ENCODE assay signal across 16 cellular contexts in genomic region chr11:78212586-78213371, GRCh38. TPM values are rescaled to one million over a fixed set of nuclear protein-coding genes. Genes with fewer than 3 reads are reported as not detected.
DNase-seq lines count a peak whose midpoint lies in the region; ATAC-seq, FAIRE-seq and TF ChIP-seq lines count a peak whose summit lies in the region.
"Had no signal": no experiment of that assay in that cellular context is flagged by ENCODE, and none has a peak within 500 bp of the region (broad histone marks: within the 10 kb centered on the region; RNA-seq: fewer than 3 reads in every experiment).

No MANE protein-coding gene starts in this region.

- in situ Hi-C loops in K562 (cut with MboI), result no loop called here

- H4K20me1 ChIP-seq in K562 (replicated peaks; ENCODE audit: control insufficient read depth, insufficient read depth, low read length), result no peaks in the 10 kb centered on the region

- H3K36me3 ChIP-seq in K562 (ENCODE audit: control insufficient read depth, insufficient read depth, low read length), result peaks cover 57% of the 10 kb centered on the region; the same call in 2 of the 3 replicates
- H3K36me3 ChIP-seq in left ventricle myocardium inferior, result peaks cover 49% of the 10 kb centered on the region
- no peaks in the 10 kb centered on the region for H3K36me3 ChIP-seq in MG63

- H3K27me3 ChIP-seq in K562 (ENCODE audit: control insufficient read depth in 2 of 2, insufficient read depth in 2 of 2, low read length in 2 of 2) (no peaks in the 10 kb centered on the region), left ventricle myocardium inferior (ENCODE audit: low read depth) (no peaks in the 10 kb centered on the region), MG63 (no peaks in the 10 kb centered on the region)

- ATAC-seq in K562 (peak; percentile 23), GM18498 (IDR thresholded peaks at IDR 0.05; ENCODE audit: unreplicated experiment) (no peak)
- no peak for ATAC-seq in stimulated activated naive B cell treated with anti-CD40 and anti-IgM and Interleukin-4, amounts not matched to agents 10 μg/mL and 1 μg/mL and 100 μg/mL, for 72 hours (replicated peaks)
- ATAC-seq: A549; activated naive CD4-positive, alpha-beta T cell treated with anti-CD3 and anti-CD28 coated beads, Interleukin-2, amount 50 U/mL, for 72 hours; Panc1 had no signal

- H3K27ac ChIP-seq in K562 (ENCODE audit: extremely low read depth, low read depth, low read length) (no peak overlapping the region), left ventricle myocardium inferior (replicated peaks) (no peak overlapping the region)
- H3K27ac ChIP-seq: A549 had no signal

- BruUV-seq in K562 (replicated peaks; lab: Mats Ljungman, UMichigan), result no TSS peak

- H3K9me3 ChIP-seq in K562 (replicated peaks; ENCODE audit: control insufficient read depth, insufficient read depth, low read depth, low read length) (no peaks in the 10 kb centered on the region), left ventricle myocardium inferior (replicated peaks) (no peaks in the 10 kb centered on the region), MG63 (no peaks in the 10 kb centered on the region)
- H3K9me3 ChIP-seq: A549 had no signal

- TF ChIP-seq RAD21 in K562 (CRISPR knock-in tag; conservative IDR thresholded peaks at IDR 0.05 in 1 of 2, IDR thresholded peaks at IDR 0.05 in 1 of 2), result no peak

- H3K79me2 ChIP-seq in K562 (ENCODE audit: control insufficient read depth, insufficient read depth, low read length), result no peaks in the 10 kb centered on the region

- no peak overlapping the region for H3K27ac Mint-ChIP-seq in activated naive CD4-positive, alpha-beta T cell treated with anti-CD3 and anti-CD28 coated beads for 36 hours
- peak overlapping the region; percentile 43 for H3K27ac Mint-ChIP-seq in stimulated activated naive B cell treated with anti-CD40 and anti-IgM and Interleukin-4, amounts not matched to agents 10 μg/mL and 1 μg/mL and 100 μg/mL, for 72 hours
- H3K27ac Mint-ChIP-seq: activated naive CD4-positive, alpha-beta T cell treated with anti-CD3 and anti-CD28 coated beads, Interleukin-2, amount 50 U/mL, for 72 hours had no signal

- peak; percentile 28; the same call in 1 of the 2 replicates for TF ChIP-seq POLR2A in K562 (conservative IDR thresholded peaks at IDR 0.05)

- CTCF ChIA-PET in activated naive CD4-positive, alpha-beta T cell treated with anti-CD3 and anti-CD28 coated beads for 36 hours (lab: Charles Lee), result no interaction called here
- CTCF ChIA-PET in K562 (lab: Yijun Ruan, JAX; ENCODE audit: low intra/inter-chr PET ratio), result no interaction called here

- POLR2A ChIA-PET in K562 (lab: Yijun Ruan, JAX), result interaction anchor here (0.8 to 1.1 kb wide), 4 partner anchors 11 to 203 kb away, joined by 3 to 4 read pairs (median 4); partner anchors contain the start of genes ALG8, KCTD21 and USP35

- TF ChIP-seq EP300 in K562 (IDR thresholded peaks at IDR 0.05; ENCODE audit: low read length), result no peak

- no peak overlapping the region for H3K4me3 ChIP-seq in K562
- H3K4me3 ChIP-seq in left ventricle myocardium inferior, result no peak overlapping the region
- H3K4me3 ChIP-seq in MG63, result no peak overlapping the region
- H3K4me3 ChIP-seq: A549 had no signal

- peaks cover 37% of the 10 kb centered on the region for H3K36me3 Mint-ChIP-seq in activated naive CD4-positive, alpha-beta T cell treated with anti-CD3 and anti-CD28 coated beads for 36 hours (ENCODE audit: low read depth)
- H3K36me3 Mint-ChIP-seq in stimulated activated naive B cell treated with anti-CD40 and anti-IgM and Interleukin-4, amounts not matched to agents 10 μg/mL and 1 μg/mL and 100 μg/mL, for 72 hours, result peaks cover 24 to 60% of the 10 kb centered on the region in 2 donors

- no peak overlapping the region for H3K4me3 Mint-ChIP-seq in activated naive CD4-positive, alpha-beta T cell treated with anti-CD3 and anti-CD28 coated beads for 36 hours
- H3K4me3 Mint-ChIP-seq in stimulated activated naive B cell treated with anti-CD40 and anti-IgM and Interleukin-4, amounts not matched to agents 10 μg/mL and 1 μg/mL and 100 μg/mL, for 72 hours, result no peak overlapping the region
- H3K4me3 Mint-ChIP-seq: central memory CD8-positive, alpha-beta T cell; naive B cell had no signal

- 87% methylated on average over 9 of the region's 11 CpGs for WGBS in K562 (ENCODE audit: insufficient coverage, low coverage, missing lambda C conversion rate)

- H3K27me3 Mint-ChIP-seq in activated naive CD4-positive, alpha-beta T cell treated with anti-CD3 and anti-CD28 coated beads for 36 hours (ENCODE audit: low read depth), result no peaks in the 10 kb centered on the region
- H3K27me3 Mint-ChIP-seq in stimulated activated naive B cell treated with anti-CD40 and anti-IgM and Interleukin-4, amounts not matched to agents 10 μg/mL and 1 μg/mL and 100 μg/mL, for 72 hours, result no peaks in the 10 kb centered on the region
- H3K27me3 Mint-ChIP-seq: central memory CD8-positive, alpha-beta T cell; naive B cell had no signal

- H3K4me1 ChIP-seq in K562 (replicated peaks in 1 of 2; ENCODE audit: control insufficient read depth in 2 of 2, insufficient read depth in 2 of 2, low read length in 2 of 2) (peaks cover 11 to 12% of the 10 kb centered on the region in 2 experiments), left ventricle myocardium inferior (peaks cover 9% of the 10 kb centered on the region)
- H3K4me1 ChIP-seq: A549 had no signal

- H3K4me1 Mint-ChIP-seq in activated naive CD4-positive, alpha-beta T cell treated with anti-CD3 and anti-CD28 coated beads for 36 hours (ENCODE audit: low read depth), result peaks cover 5% of the 10 kb centered on the region
- peaks cover 0 to 2% of the 10 kb centered on the region in 2 donors for H3K4me1 Mint-ChIP-seq in stimulated activated naive B cell treated with anti-CD40 and anti-IgM and Interleukin-4, amounts not matched to agents 10 μg/mL and 1 μg/mL and 100 μg/mL, for 72 hours
- H3K4me1 Mint-ChIP-seq: naive B cell had no signal

- FAIRE-seq in K562 (lab: Jason Lieb, UNC), result no peak
- FAIRE-seq: A549, GM19239 had no signal

- no peaks in the 10 kb centered on the region for H3K9me3 Mint-ChIP-seq in activated naive CD4-positive, alpha-beta T cell treated with anti-CD3 and anti-CD28 coated beads for 36 hours
- no peaks in the 10 kb centered on the region for H3K9me3 Mint-ChIP-seq in stimulated activated naive B cell treated with anti-CD40 and anti-IgM and Interleukin-4, amounts not matched to agents 10 μg/mL and 1 μg/mL and 100 μg/mL, for 72 hours
- H3K9me3 Mint-ChIP-seq: activated naive CD4-positive, alpha-beta T cell treated with anti-CD3 and anti-CD28 coated beads, Interleukin-2, amount 50 U/mL, for 72 hours; central memory CD8-positive, alpha-beta T cell; naive B cell had no signal

- no peak overlapping the region; a peak in 1 of 4 replicates for H3K9ac ChIP-seq in K562 (ENCODE audit: insufficient read depth in 1 of 2, low read depth in 2 of 2, low read length in 2 of 2)

- intact Hi-C loops in activated naive CD4-positive, alpha-beta T cell treated with anti-CD3 and anti-CD28 coated beads for 36 hours (cut with micrococcal nuclease), result no loop called here
- intact Hi-C loops in K562 (cut with micrococcal nuclease) (no loop called here), left ventricle myocardium inferior (cut with micrococcal nuclease) (no loop called here)

- H3K9me1 ChIP-seq in K562 (ENCODE audit: control insufficient read depth, insufficient read depth, low read length), result peaks cover 3% of the 10 kb centered on the region

- TF ChIP-seq CTCF in K562 (IDR thresholded peaks at IDR 0.05 in 2 of 3, conservative IDR thresholded peaks at IDR 0.05 in 1 of 3; ENCODE audit: insufficient read depth in 2 of 3, low read depth in 1 of 3, low read length in 3 of 3) (no peak), left ventricle myocardium inferior (IDR thresholded peaks at IDR 0.05; ENCODE audit: borderline replicate concordance) (no peak)

- peak; percentile 2 for DNase-seq in activated naive CD4-positive, alpha-beta T cell treated with anti-CD3 and anti-CD28 coated beads for 36 hours
- DNase-seq in activated naive CD4-positive, alpha-beta T cell treated with anti-CD3 and anti-CD28 coated beads, Interleukin-2, amount 50 U/mL, for 16 hours, result no peak
- DNase-seq in K562 (ENCODE audit: extremely low read depth in 1 of 4, low spot score in 3 of 4) (no peak), left ventricle myocardium inferior (peak; percentile 9), MG63 (no peak), NCI-H1105 treated with DMSO at 0.1 percent for 48 hours (lab: John Stamatoyannopoulos, UW) (no peak)
- no peak for DNase-seq in stimulated activated naive B cell treated with anti-CD40 and anti-IgM and Interleukin-4, amounts not matched to agents 10 μg/mL and 1 μg/mL and 100 μg/mL, for 72 hours
- DNase-seq: naive B cell, NCI-H187, NCI-H524 had no signal

- H3K4me2 ChIP-seq in K562 (ENCODE audit: insufficient read depth, low read length), result no peak overlapping the region
- H3K4me2 ChIP-seq: A549 had no signal

- no peak overlapping the region for H2AFZ ChIP-seq in K562 (ENCODE audit: low read depth, low read length)

RNA-seq across cellular contexts. Expression of gene USP35, which starts 24.1 kb away (rescaled TPM):
- total RNA-seq in activated naive CD4-positive, alpha-beta T cell treated with anti-CD3 and anti-CD28 coated beads for 36 hours, result 10 to 100 TPM; 13.4 to 14.2 TPM
- total RNA-seq in K562 (2011; cell fraction: chromatin; rRNA removed; ENCODE audit: low replicate concordance), result 11.2 and 24.7 TPM in 2 replicates
- 14.8 and 15.9 TPM in 2 replicates for total RNA-seq in K562 (2011; cell fraction: nucleolus; rRNA removed)
- total RNA-seq in K562 (2011; cell fraction: nucleoplasm; rRNA removed), result 11.8 and 13.5 TPM in 2 replicates
- total RNA-seq in K562 (2014; rRNA removed), result 3.3 and 4.8 TPM in 2 replicates
- 1.6 and 2.1 TPM in 2 replicates for total RNA-seq in K562 (2014; rRNA removed; fragmentation: Illumina TruSeq; extraction: Trizol)
- total RNA-seq in K562 (2015; rRNA removed; fragmentation: Illumina TruSeq; extraction: Trizol), result 2.4 and 3.3 TPM in 2 replicates
- total RNA-seq in K562 (2021), result 3.8 and 4.1 TPM in 2 replicates
- 3.9 and 4.4 TPM in 2 replicates for polyA plus RNA-seq in K562 (2011; rRNA removed)
- polyA plus RNA-seq in K562 (2011; cell fraction: cytosol; rRNA removed), result 3.2 and 3.9 TPM in 2 replicates
- 23.4 and 38.4 TPM in 2 replicates for polyA plus RNA-seq in K562 (2011; cell fraction: nucleus; rRNA removed)
- polyA plus RNA-seq in K562 (2012), result 3.9 and 6.0 TPM in 2 replicates
- 3.0 and 3.6 TPM in 2 replicates for polyA plus RNA-seq in K562 (2014; fragmentation: Illumina TruSeq; extraction: Trizol)
- polyA plus RNA-seq in K562 (2014; fragmentation: Nextera tagmentation; extraction: Ambion mirVana), result under 1 TPM; 0.01 to 0.07 TPM
- 3.6 and 4.0 TPM in 2 replicates for polyA plus RNA-seq in K562 (2014; rRNA removed)
- 1.7 and 1.8 TPM in 2 replicates for polyA minus RNA-seq in K562 (2011; rRNA and poly(A)+ RNA removed)
- 1.1 and 3.0 TPM in 2 replicates for polyA minus RNA-seq in K562 (2011; cell fraction: cytosol; rRNA and poly(A)+ RNA removed)
- 6.1 and 7.2 TPM in 2 replicates for polyA minus RNA-seq in K562 (2011; cell fraction: nucleus; rRNA and poly(A)+ RNA removed)
- 5.8 TPM for total RNA-seq in left ventricle myocardium inferior
- total RNA-seq in MG63 (2014; rRNA removed; shearing (Covaris generic); ENCODE audit: low replicate concordance), result 3.9 and 4.5 TPM in 2 replicates

RNA-seq across cellular contexts. Expression of gene KCTD21, which starts 24.4 kb away (rescaled TPM):
- 10 to 100 TPM in 1 of 2 experiments, 1 to 10 TPM in 1; 8.6 to 10.1 TPM for total RNA-seq in activated naive CD4-positive, alpha-beta T cell treated with anti-CD3 and anti-CD28 coated beads for 36 hours
- 3.6 and 6.5 TPM in 2 replicates for total RNA-seq in K562 (2011; cell fraction: chromatin; rRNA removed; ENCODE audit: low replicate concordance)
- total RNA-seq in K562 (2011; cell fraction: nucleolus; rRNA removed), result 3.0 and 4.7 TPM in 2 replicates
- total RNA-seq in K562 (2011; cell fraction: nucleoplasm; rRNA removed), result 4.0 and 7.8 TPM in 2 replicates
- total RNA-seq in K562 (2014; rRNA removed) (1.5 and 2.1 TPM in 2 replicates), K562 (2014; rRNA removed; fragmentation: Illumina TruSeq; extraction: Trizol) (1.7 and 1.9 TPM in 2 replicates), K562 (2015; rRNA removed; fragmentation: Illumina TruSeq; extraction: Trizol) (2.0 and 2.4 TPM in 2 replicates), K562 (2021) (2.2 and 2.4 TPM in 2 replicates), left ventricle myocardium inferior (8.6 TPM)
- polyA plus RNA-seq in K562 (2011; rRNA removed) (4.2 and 5.4 TPM in 2 replicates), K562 (2014; fragmentation: Illumina TruSeq; extraction: Trizol) (3.3 and 4.3 TPM in 2 replicates), K562 (2014; fragmentation: Nextera tagmentation; extraction: Ambion mirVana) (under 1 TPM; 0.34 to 0.80 TPM), K562 (2014; rRNA removed) (1.7 and 1.8 TPM in 2 replicates)
- polyA plus RNA-seq in K562 (2011; cell fraction: cytosol; rRNA removed), result 5.2 and 5.6 TPM in 2 replicates
- 1.3 and 2.4 TPM in 2 replicates for polyA plus RNA-seq in K562 (2011; cell fraction: nucleus; rRNA removed)
- polyA plus RNA-seq in K562 (2012), result 4.1 and 5.4 TPM in 2 replicates
- polyA minus RNA-seq in K562 (2011; rRNA and poly(A)+ RNA removed), result 4.0 and 5.1 TPM in 2 replicates
- 2.1 and 3.5 TPM in 2 replicates for polyA minus RNA-seq in K562 (2011; cell fraction: cytosol; rRNA and poly(A)+ RNA removed)
- 1.5 and 2.0 TPM in 2 replicates for polyA minus RNA-seq in K562 (2011; cell fraction: nucleus; rRNA and poly(A)+ RNA removed)
- 1.7 and 4.3 TPM in 2 replicates for total RNA-seq in MG63 (2014; rRNA removed; shearing (Covaris generic); ENCODE audit: low replicate concordance)

Comparison
In these comparisons a context has a peak if more than half of its experiments do, and no peak if none do; other contexts are left out.
1. DNase-seq: peak in activated naive CD4-positive, alpha-beta T cell treated with anti-CD3 and anti-CD28 coated beads for 36 hours (single experiment) and left ventricle myocardium inferior (single experiment); none in activated naive CD4-positive, alpha-beta T cell treated with anti-CD3 and anti-CD28 coated beads, Interleukin-2, amount 50 U/mL, for 16 hours (single experiment), K562 (0 of 4), stimulated activated naive B cell treated with anti-CD40 and anti-IgM and Interleukin-4, amounts not matched to agents 10 μg/mL and 1 μg/mL and 100 μg/mL, for 72 hours (single experiment), MG63 (single experiment) and NCI-H1105 treated with DMSO at 0.1 percent for 48 hours (single experiment).